Comparison of ENCODE assay signal across 14 cellular contexts in the genomic region with DNA sequence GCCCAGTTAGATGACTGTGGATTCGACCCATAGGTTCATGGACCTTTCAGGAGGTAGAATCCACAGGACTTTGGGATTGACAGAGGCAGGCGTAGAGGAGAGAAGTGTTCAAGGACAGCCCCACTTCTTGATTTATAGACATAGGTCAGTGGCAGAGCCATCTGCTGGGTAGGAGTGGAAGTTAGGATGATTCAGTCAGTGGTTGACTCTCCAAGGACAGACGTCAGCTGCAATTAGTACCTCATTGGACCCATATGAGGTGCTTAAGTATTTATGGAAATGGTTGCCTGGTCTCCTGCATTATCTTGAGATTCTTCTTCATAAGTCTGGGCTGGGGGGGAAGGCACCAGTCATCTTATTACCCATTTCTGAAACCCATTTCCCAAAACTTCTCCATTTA.
A peak's percentile ranks its signal among the peaks of the same experiment; 100 is the strongest.
DNase-seq lines count a peak whose midpoint lies in the region; ATAC-seq and TF ChIP-seq lines count a peak whose summit lies in the region.
"Had no signal": no experiment of that assay in that cellular context is flagged by ENCODE, and none has a peak within 500 bp of the region (broad histone marks: within the 10 kb centered on the region; RNA-seq: fewer than 3 reads in every experiment).

No MANE protein-coding gene starts in this region.

- H3K4me3 Mint-ChIP-seq in activated naive CD4-positive, alpha-beta T cell treated with anti-CD3 and anti-CD28 coated beads for 36 hours, result no peak overlapping the region
- H3K4me3 Mint-ChIP-seq: neural crest cell had no signal

- TF ChIP-seq CTCF in BE2C (IDR thresholded peaks at IDR 0.05; ENCODE audit: low read depth, low read length) (peak; percentile 20; the same call in 1 of the 2 replicates), GM13976 (IDR thresholded peaks at IDR 0.05; ENCODE audit: borderline replicate concordance, control extremely low read depth, extremely low read depth, insufficient read depth, missing control alignments) (no peak)

- H3K27ac Mint-ChIP-seq in activated naive CD4-positive, alpha-beta T cell treated with anti-CD3 and anti-CD28 coated beads for 36 hours, result no peak overlapping the region

- CTCF ChIA-PET in activated naive CD4-positive, alpha-beta T cell treated with anti-CD3 and anti-CD28 coated beads for 36 hours (lab: Charles Lee), result no interaction called here

- DNase-seq in BE2C (no peak), HT1080 (ENCODE audit: low read depth) (peak; percentile 37), SKM-1 (lab: John Stamatoyannopoulos, UW; ENCODE audit: unreplicated experiment) (peak; percentile 33), iPS-NIHi7 (ENCODE audit: extremely low spot score) (peak; percentile 40), GM13976 (ENCODE audit: low spot score) (no peak)
- no peak for DNase-seq in activated naive CD4-positive, alpha-beta T cell treated with anti-CD3 and anti-CD28 coated beads for 36 hours
- DNase-seq: COR-L47, heart left ventricle, tibial artery had no signal

- H3K27me3 ChIP-seq in BE2C, result no peaks in the 10 kb centered on the region; the same call in 1 of the 2 replicates
- H3K27me3 ChIP-seq: breast epithelium, heart left ventricle, tibial artery had no signal

- no peaks in the 10 kb centered on the region for H3K36me3 ChIP-seq in BE2C
- H3K36me3 ChIP-seq: breast epithelium, heart left ventricle, tibial artery had no signal

- H3K36me3 Mint-ChIP-seq in activated naive CD4-positive, alpha-beta T cell treated with anti-CD3 and anti-CD28 coated beads for 36 hours (ENCODE audit: low read depth), result no peaks in the 10 kb centered on the region

- in situ Hi-C loops in GM13976 (cut with MboI; ENCODE audit: low sequenced_read_pairs, unreplicated experiment), result no loop called here

- ATAC-seq in HG02981 (IDR thresholded peaks at IDR 0.05; ENCODE audit: unreplicated experiment) (no peak), HG02759 (IDR thresholded peaks at IDR 0.05; ENCODE audit: unreplicated experiment) (no peak)

- H3K4me1 ChIP-seq in BE2C, result no peaks in the 10 kb centered on the region
- H3K4me1 ChIP-seq: breast epithelium, heart left ventricle had no signal

- no peaks in the 10 kb centered on the region for H3K9me3 Mint-ChIP-seq in activated naive CD4-positive, alpha-beta T cell treated with anti-CD3 and anti-CD28 coated beads for 36 hours

- intact Hi-C loops in activated naive CD4-positive, alpha-beta T cell treated with anti-CD3 and anti-CD28 coated beads for 36 hours (cut with micrococcal nuclease), result no loop called here

- no peaks in the 10 kb centered on the region for H3K4me1 Mint-ChIP-seq in activated naive CD4-positive, alpha-beta T cell treated with anti-CD3 and anti-CD28 coated beads for 36 hours (ENCODE audit: low read depth)
- H3K4me1 Mint-ChIP-seq: neural crest cell had no signal

- H3K27me3 Mint-ChIP-seq in activated naive CD4-positive, alpha-beta T cell treated with anti-CD3 and anti-CD28 coated beads for 36 hours (ENCODE audit: low read depth), result peaks cover 3% of the 10 kb centered on the region

- H3K4me3 ChIP-seq in BE2C (ENCODE audit: low read depth, low read length), result no peak overlapping the region
- H3K4me3 ChIP-seq: breast epithelium, heart left ventricle, SK-N-MC, tibial artery had no signal

- no peaks in the 10 kb centered on the region for H3K9me3 ChIP-seq in BE2C
- H3K9me3 ChIP-seq: breast epithelium, tibial artery had no signal

Comparison
In these comparisons a context has a peak if more than half of its experiments do, and no peak if none do; other contexts are left out.
1. DNase-seq: peak in HT1080 (single experiment), SKM-1 (single experiment) and iPS-NIHi7 (single experiment); none in BE2C (single experiment), activated naive CD4-positive, alpha-beta T cell treated with anti-CD3 and anti-CD28 coated beads for 36 hours (single experiment) and GM13976 (single experiment).